30 cellular contexts compared by ENCODE assay signal in the genomic region with DNA sequence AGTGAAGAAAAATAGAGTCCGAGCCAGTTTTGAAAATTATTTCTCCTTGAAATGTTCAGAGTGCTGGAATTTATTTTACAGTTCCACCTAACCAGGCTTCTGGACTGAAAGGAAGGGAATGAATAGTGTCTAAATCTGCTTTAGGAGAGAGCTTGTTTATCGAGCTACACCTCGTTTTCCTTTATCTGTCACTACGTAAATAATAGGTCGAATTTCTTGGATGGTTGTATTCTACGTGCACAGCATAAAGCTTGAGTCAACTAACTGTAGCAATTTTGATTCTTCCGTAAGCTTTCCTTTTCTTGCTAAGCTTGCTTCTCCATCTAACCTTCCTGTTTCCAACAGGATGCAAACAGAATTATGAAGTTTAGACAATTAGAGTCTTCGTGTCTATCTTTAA. TPM values are rescaled to one million over a fixed set of nuclear protein-coding genes. Genes with fewer than 3 reads are reported as not detected.
"Had no signal": no experiment of that assay in that cellular context is flagged by ENCODE, and none has a peak within 500 bp of the region (broad histone marks: within the 10 kb centered on the region; RNA-seq: fewer than 3 reads in every experiment).

No MANE protein-coding gene starts in this region.

- H3K36me3 ChIP-seq: brain microvascular endothelial cell, esophagus squamous epithelium, WERI-Rb-1 had no signal

- H3K36me3 Mint-ChIP-seq: activated naive CD8-positive, alpha-beta T cell had no signal

- DNase-seq: activated B cell treated with CpG ODN at 0.5 μM for 24 hours; activated CD4-positive, alpha-beta T cell treated with anti-CD3 and anti-CD28 coated beads for 48 hours; activated CD4-positive, alpha-beta T cell treated with anti-CD3 and anti-CD28 coated beads, Interleukin-2, amount 50 U/mL, for 1 hour; activated CD4-positive, alpha-beta T cell treated with anti-CD3 and anti-CD28 coated beads, Interleukin-2, amount 50 U/mL, for 48 hours; activated CD8-positive, alpha-beta memory T cell treated with anti-CD3 and anti-CD28 coated beads for 24 hours; activated CD8-positive, alpha-beta T cell treated with anti-CD3 and anti-CD28 coated beads for 36 hours; activated effector memory CD4-positive, alpha-beta T cell treated with Interleukin-2 at 50 U/mL for 16 hours; activated gamma-delta T cell treated with Interleukin-2 at 50 U/mL for 16 hours; activated naive CD4-positive, alpha-beta T cell treated with anti-CD3 and anti-CD28 coated beads, Interleukin-2, amount 50 U/mL, for 16 hours; activated naive CD4-positive, alpha-beta T cell treated with Interleukin-2 at 50 U/mL for 16 hours; activated T-cell treated with anti-CD3 and anti-CD28 coated beads, Interleukin-2, amount 50 U/mL, for 4 hours; amniotic stem cell; anterior cingulate cortex; brain microvascular endothelial cell; cortex of kidney; dermis blood vessel endothelial cell; effector CD8-positive, alpha-beta T cell; esophagus squamous epithelium; foreskin melanocyte; head of caudate nucleus; T-helper 17 cell; T1000; WERI-Rb-1 had no signal

- H3K4me3 ChIP-seq: esophagus squamous epithelium had no signal

- ATAC-seq: activated CD4-positive, CD25-positive, alpha-beta regulatory T cell treated with anti-CD3 and anti-CD28 coated beads, Interleukin-2, amount 50 U/mL, for 24 hours; activated CD8-positive, alpha-beta T cell treated with anti-CD3 and anti-CD28 coated beads for 36 hours; activated T-cell treated with anti-CD3 and anti-CD28 coated beads, Interleukin-2, amount 50 U/mL, for 4 hours; activated T-helper 17 cell treated with anti-CD3 and anti-CD28 coated beads, Interleukin-2, amount 50 U/mL, for 72 hours; T-helper 17 cell had no signal

- H3K4me1 Mint-ChIP-seq: activated B cell treated with CpG ODN at 0.5 μM for 24 hours; activated T-helper 17 cell treated with anti-CD3 and anti-CD28 coated beads, Interleukin-2, amount 50 U/mL, for 72 hours; central memory CD8-positive, alpha-beta T cell; T-helper 17 cell had no signal

- H3K9me3 ChIP-seq: esophagus squamous epithelium had no signal

- H3K27ac Mint-ChIP-seq: activated B cell treated with CpG ODN at 0.5 μM for 24 hours; activated CD8-positive, alpha-beta T cell treated with anti-CD3 and anti-CD28 coated beads for 36 hours; activated naive CD8-positive, alpha-beta T cell; activated T-helper 17 cell treated with anti-CD3 and anti-CD28 coated beads, Interleukin-2, amount 50 U/mL, for 72 hours; T-helper 17 cell; T-helper 2 cell treated with Interferon-gamma antibody and Interleukin-4, amounts not matched to agents 5 μg/mL and 100 μg/mL, for 36 hours had no signal

- H3K27me3 Mint-ChIP-seq: activated B cell treated with CpG ODN at 0.5 μM for 24 hours; activated CD8-positive, alpha-beta T cell treated with anti-CD3 and anti-CD28 coated beads for 36 hours; activated naive CD8-positive, alpha-beta T cell; activated T-helper 17 cell treated with anti-CD3 and anti-CD28 coated beads, Interleukin-2, amount 50 U/mL, for 72 hours; central memory CD8-positive, alpha-beta T cell; T-helper 17 cell had no signal

- H3K4me3 Mint-ChIP-seq: activated B cell treated with CpG ODN at 0.5 μM for 24 hours; activated CD8-positive, alpha-beta T cell treated with anti-CD3 and anti-CD28 coated beads for 36 hours; activated naive CD8-positive, alpha-beta T cell; activated T-cell treated with anti-CD3 and anti-CD28 coated beads, Interleukin-2, amount 50 U/mL, for 4 hours; activated T-helper 17 cell treated with anti-CD3 and anti-CD28 coated beads, Interleukin-2, amount 50 U/mL, for 72 hours; central memory CD8-positive, alpha-beta T cell; T-helper 17 cell; T-helper 2 cell treated with Interferon-gamma antibody and Interleukin-4, amounts not matched to agents 5 μg/mL and 100 μg/mL, for 36 hours had no signal

- H3K27me3 ChIP-seq: brain microvascular endothelial cell, esophagus squamous epithelium had no signal

- H3K27ac ChIP-seq: brain microvascular endothelial cell, epithelial cell of prostate, esophagus squamous epithelium, WERI-Rb-1 had no signal

RNA-seq across cellular contexts. Expression of gene ADGRL3, which starts 48.6 kb away (rescaled TPM):
- total RNA-seq: activated B cell treated with CpG ODN at 0.5 μM for 24 hours; activated CD8-positive, alpha-beta T cell treated with anti-CD3 and anti-CD28 coated beads for 36 hours; activated T-cell treated with anti-CD3 and anti-CD28 coated beads, Interleukin-2, amount 50 U/mL, for 4 hours; activated T-helper 17 cell treated with anti-CD3 and anti-CD28 coated beads, Interleukin-2, amount 50 U/mL, for 72 hours; endothelial cell of umbilical vein; T-helper 17 cell had no signal
- polyA plus RNA-seq: endothelial cell of umbilical vein had no signal
